In the genomic region with DNA sequence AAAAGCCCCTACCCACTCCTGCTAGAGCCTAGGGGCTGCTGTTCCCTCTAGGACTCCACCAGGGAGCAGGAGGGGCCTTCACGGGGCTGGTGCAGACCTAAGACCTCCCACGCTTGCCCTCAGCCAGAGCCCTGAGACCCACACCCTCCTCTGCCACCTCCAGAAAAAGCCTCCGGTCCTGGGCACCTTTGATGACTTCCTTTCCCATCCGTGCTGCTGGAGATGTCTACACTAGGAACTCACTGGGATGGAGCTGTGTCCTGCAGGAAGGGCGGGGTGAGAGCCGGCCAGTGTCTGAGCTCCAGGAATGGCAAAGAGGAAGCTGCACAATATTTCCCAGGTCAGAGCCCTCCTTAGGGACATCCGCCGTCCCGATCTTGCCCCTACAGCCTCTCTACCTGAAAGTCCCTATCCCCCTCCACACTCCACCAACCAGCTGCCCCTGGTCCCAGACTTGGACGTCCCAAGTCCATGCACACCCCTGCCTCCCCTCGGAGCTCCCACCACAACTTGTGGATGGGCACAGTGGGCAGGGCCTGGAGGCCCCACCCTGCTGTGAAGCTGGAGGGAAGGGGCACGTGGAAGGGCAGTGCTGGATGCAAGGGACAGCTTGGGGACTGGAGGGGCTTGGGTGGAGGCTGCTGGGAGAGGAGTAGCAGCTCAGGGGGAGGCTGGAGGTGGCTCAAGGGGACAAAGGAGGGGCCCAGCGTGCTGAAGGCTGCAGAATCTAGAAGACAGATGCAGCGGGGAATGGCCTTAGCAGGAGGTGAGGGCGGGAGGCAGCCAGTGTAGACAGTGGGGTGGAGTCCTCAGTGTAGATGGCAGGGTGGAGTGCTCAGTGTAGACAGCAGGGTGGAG, we compare ENCODE assay signal across 22 cellular contexts. TPM values are rescaled to one million over a fixed set of nuclear protein-coding genes. Genes with fewer than 3 reads are reported as not detected.
DNase-seq lines count a peak whose midpoint lies in the region; ATAC-seq, FAIRE-seq and TF ChIP-seq lines count a peak whose summit lies in the region.
"Had no signal": no experiment of that assay in that cellular context is flagged by ENCODE, and none has a peak within 500 bp of the region (broad histone marks: within the 10 kb centered on the region; RNA-seq: fewer than 3 reads in every experiment).

No MANE protein-coding gene starts in this region.

- H3K4me1 Mint-ChIP-seq in stimulated activated naive CD8-positive, alpha-beta T cell treated with anti-CD3 and anti-CD28 coated beads, Interleukin-15, amount 100 ng/mL, for 72 hours = peaks cover 9% of the 10 kb centered on the region

- H3K27me3 Mint-ChIP-seq in stimulated activated naive CD8-positive, alpha-beta T cell treated with anti-CD3 and anti-CD28 coated beads, Interleukin-15, amount 100 ng/mL, for 72 hours = peaks cover 16% of the 10 kb centered on the region
- H3K27me3 Mint-ChIP-seq: CD8-positive, alpha-beta memory T cell; stimulated activated naive B cell treated with anti-CD40 and anti-IgM and Interleukin-4, amounts not matched to agents 10 μg/mL and 1 μg/mL and 100 μg/mL, for 72 hours; type B pancreatic cell had no signal

- peaks cover 44% of the 10 kb centered on the region for H3K4me1 ChIP-seq in mucosa of descending colon (ENCODE audit: low read depth)

- H3K4me3 ChIP-seq in mucosa of descending colon = no peak overlapping the region

- TF ChIP-seq CTCF in VCaP (conservative IDR thresholded peaks at IDR 0.05) = no peak
- TF ChIP-seq CTCF in mucosa of descending colon (IDR thresholded peaks at IDR 0.05) = no peak
- TF ChIP-seq CTCF in GM10266 (IDR thresholded peaks at IDR 0.05; ENCODE audit: control insufficient read depth, insufficient read depth, low read depth, missing control alignments) = no peak

- no peaks in the 10 kb centered on the region for H3K9me3 ChIP-seq in mucosa of descending colon

- no peaks in the 10 kb centered on the region for H3K9me3 Mint-ChIP-seq in stimulated activated naive CD8-positive, alpha-beta T cell treated with anti-CD3 and anti-CD28 coated beads, Interleukin-15, amount 100 ng/mL, for 72 hours
- H3K9me3 Mint-ChIP-seq: CD8-positive, alpha-beta memory T cell; stimulated activated naive B cell treated with anti-CD40 and anti-IgM and Interleukin-4, amounts not matched to agents 10 μg/mL and 1 μg/mL and 100 μg/mL, for 72 hours; type B pancreatic cell had no signal

- intact Hi-C loops in mucosa of descending colon (cut with DNase I, micrococcal nuclease) = loop anchor here in 1 of 2 donors (5.0 kb wide), 1 partner anchor 42 kb away; no protein-coding TSS in a partner anchor

- H3K27ac ChIP-seq in VCaP = peak overlapping the region; percentile 56; the same call in 1 of the 2 replicates

- no peak for TF ChIP-seq POLR2A in GM12891 (IDR thresholded peaks at IDR 0.05; ENCODE audit: low read depth, low read length)

- no peaks in the 10 kb centered on the region for H3K36me3 ChIP-seq in mucosa of descending colon (ENCODE audit: low read depth)

- peak overlapping the region; percentile 59 to 73 for H3K27ac Mint-ChIP-seq in stimulated activated naive CD8-positive, alpha-beta T cell treated with anti-CD3 and anti-CD28 coated beads, Interleukin-15, amount 100 ng/mL, for 72 hours
- H3K27ac Mint-ChIP-seq: H9; nephron progenitor cell; stimulated activated naive B cell treated with anti-CD40 and anti-IgM and Interleukin-4, amounts not matched to agents 10 μg/mL and 1 μg/mL and 100 μg/mL, for 72 hours; type B pancreatic cell had no signal

- no peak overlapping the region for H3K4me3 Mint-ChIP-seq in stimulated activated naive CD8-positive, alpha-beta T cell treated with anti-CD3 and anti-CD28 coated beads, Interleukin-15, amount 100 ng/mL, for 72 hours
- H3K4me3 Mint-ChIP-seq: CD8-positive, alpha-beta memory T cell; H9; nephron progenitor cell; stimulated activated naive B cell treated with anti-CD40 and anti-IgM and Interleukin-4, amounts not matched to agents 10 μg/mL and 1 μg/mL and 100 μg/mL, for 72 hours; type B pancreatic cell had no signal

- no peak for DNase-seq in stimulated activated naive CD8-positive, alpha-beta T cell treated with anti-CD3 and anti-CD28 coated beads, Interleukin-15, amount 100 ng/mL, for 72 hours
- no peak for DNase-seq in stimulated activated naive CD8-positive, alpha-beta T cell treated with anti-CD3 and anti-CD28 coated beads, Interleukin-15, Interleukin-2, amounts not matched to agents 100 U/mL and 50 U/mL, for 24 hours
- DNase-seq in mucosa of descending colon (peak in 2 of 3 donors; percentile 61 to 71), GM12891 (ENCODE audit: insufficient read length, low spot score) (no peak), DMS153 (lab: John Stamatoyannopoulos, UW) (no peak), GM10266 (ENCODE audit: extremely low spot score) (no peak)
- DNase-seq: activated CD4-positive, CD25-positive, alpha-beta regulatory T cell treated with anti-CD3 and anti-CD28 coated beads, Interleukin-2, amount 50 U/mL, for 72 hours; activated effector memory CD4-positive, alpha-beta T cell treated with Interleukin-2 at 50 U/mL for 16 hours; amniotic stem cell; central memory CD4-positive, alpha-beta T cell; effector memory CD4-positive, alpha-beta T cell; H9; KBM-7; NCI-H2081 treated with DMSO at 0.1 percent for 48 hours; NCI-H510A; nephron progenitor cell; stimulated activated naive B cell treated with anti-CD40 and anti-IgM and Interleukin-4, amounts not matched to agents 10 μg/mL and 1 μg/mL and 100 μg/mL, for 72 hours; T1000 had no signal

- FAIRE-seq in GM12891 (lab: Jason Lieb, UNC) = no peak

- ATAC-seq in stimulated activated naive CD8-positive, alpha-beta T cell treated with anti-CD3 and anti-CD28 coated beads, Interleukin-15, amount 100 ng/mL, for 72 hours = no peak
- ATAC-seq in stimulated activated naive CD8-positive, alpha-beta T cell treated with anti-CD3 and anti-CD28 coated beads, Interleukin-15, Interleukin-2, amounts not matched to agents 100 U/mL and 50 U/mL, for 24 hours = no peak
- peak; percentile 49 for ATAC-seq in mucosa of descending colon
- no peak for ATAC-seq in GM21717 (IDR thresholded peaks at IDR 0.05; ENCODE audit: unreplicated experiment)

TF ChIP-seq in GM12891, 5 proteins besides CTCF, POLR2A, EP300 and RAD21:
- TF ChIP-seq SPI1 (IDR thresholded peaks at IDR 0.05; ENCODE audit: low read depth, low read length) = no peak
- TF ChIP-seq TAF1 (IDR thresholded peaks at IDR 0.05; ENCODE audit: low read depth, low read length) = no peak
- TF ChIP-seq PAX5 (IDR thresholded peaks at IDR 0.05; ENCODE audit: insufficient read depth, low read length, severe bottlenecking) = no peak
- no peak for TF ChIP-seq POLR2AphosphoS5 (IDR thresholded peaks at IDR 0.05; ENCODE audit: low read depth, low read length)
- TF ChIP-seq POU2F2 (IDR thresholded peaks at IDR 0.05; ENCODE audit: low read depth, low read length) = no peak

RNA-seq across cellular contexts. Expression of gene LRP5, which starts 13.5 kb away (rescaled TPM):
- total RNA-seq in mucosa of descending colon = 100 to 1,000 TPM in 2 of 3 donors, 10 to 100 TPM in 1; 83.7 to 113 (median 103) TPM
- 5.2 TPM for polyA plus RNA-seq in GM12891 (2012; ENCODE audit: low read depth, missing spikeins)

RNA-seq across cellular contexts. Expression of gene C11orf24, which starts 27.1 kb away (rescaled TPM):
- 10 to 100 TPM; 51.8 to 83.2 (median 53.2) TPM for total RNA-seq in mucosa of descending colon
- 33.0 TPM for polyA plus RNA-seq in GM12891 (2012; ENCODE audit: low read depth, missing spikeins)

Comparison
In these comparisons a context has a peak if more than half of its experiments do, and no peak if none do; other contexts are left out.
1. DNase-seq: peak in mucosa of descending colon (2 of 3); none in stimulated activated naive CD8-positive, alpha-beta T cell treated with anti-CD3 and anti-CD28 coated beads, Interleukin-15, amount 100 ng/mL, for 72 hours (0 of 2), stimulated activated naive CD8-positive, alpha-beta T cell treated with anti-CD3 and anti-CD28 coated beads, Interleukin-15, Interleukin-2, amounts not matched to agents 100 U/mL and 50 U/mL, for 24 hours (single experiment), GM12891 (single experiment), DMS153 (single experiment) and GM10266 (single experiment).